Comparison of ENCODE assay signal across 25 cellular contexts in the genomic region with DNA sequence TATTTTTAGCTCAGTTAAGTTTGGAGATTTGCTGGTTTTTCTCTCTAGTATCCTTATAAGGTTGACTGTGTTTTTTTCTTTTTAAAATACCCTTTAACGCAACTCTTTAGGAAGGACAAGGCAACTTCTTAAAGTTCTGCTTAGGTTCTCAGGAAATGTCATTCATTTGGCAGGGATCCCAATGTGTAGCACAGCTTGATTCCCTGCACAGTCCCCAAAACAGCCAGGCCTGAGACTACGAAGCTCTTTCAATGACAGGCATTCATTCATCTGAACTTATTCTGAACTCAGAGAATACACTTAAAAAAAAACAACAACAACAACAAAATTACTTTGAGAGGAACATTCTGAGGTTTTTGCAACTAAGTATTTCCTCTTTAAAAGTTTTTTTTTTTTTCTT.
DNase-seq lines count a peak whose midpoint lies in the region; ATAC-seq and TF ChIP-seq lines count a peak whose summit lies in the region.
"Had no signal": no experiment of that assay in that cellular context is flagged by ENCODE, and none has a peak within 500 bp of the region (broad histone marks: within the 10 kb centered on the region; RNA-seq: fewer than 3 reads in every experiment).

No MANE protein-coding gene starts in this region.

- H3K4me3 Mint-ChIP-seq in neural progenitor cell: no peak overlapping the region
- H3K4me3 Mint-ChIP-seq in CD8-positive, alpha-beta T cell: no peak overlapping the region
- H3K4me3 Mint-ChIP-seq: activated CD4-positive, alpha-beta T cell treated with anti-CD3 and anti-CD28 coated beads, Interleukin-2, amount 10 ng/mL, durations not matched to agents 24 days and 14 days; activated T-cell treated with anti-CD3 and anti-CD28 coated beads, Interleukin-2, amount 50 U/mL, for 72 hours had no signal

- H3K27me3 Mint-ChIP-seq in neural progenitor cell (ENCODE audit: insufficient read depth, low read depth): peaks cover 3% of the 10 kb centered on the region
- no peaks in the 10 kb centered on the region for H3K27me3 Mint-ChIP-seq in CD8-positive, alpha-beta T cell (ENCODE audit: low read depth)
- H3K27me3 Mint-ChIP-seq: activated CD4-positive, alpha-beta T cell treated with anti-CD3 and anti-CD28 coated beads, Interleukin-2, amount 10 ng/mL, durations not matched to agents 24 days and 14 days had no signal

- H3K27ac Mint-ChIP-seq in neural progenitor cell: no peak overlapping the region
- no peak overlapping the region for H3K27ac Mint-ChIP-seq in CD8-positive, alpha-beta T cell
- H3K27ac Mint-ChIP-seq: activated CD4-positive, alpha-beta T cell treated with anti-CD3 and anti-CD28 coated beads, Interleukin-2, amount 10 ng/mL, durations not matched to agents 24 days and 14 days; activated T-cell treated with anti-CD3 and anti-CD28 coated beads, Interleukin-2, amount 50 U/mL, for 72 hours had no signal

- no peaks in the 10 kb centered on the region for H3K27me3 ChIP-seq in neural progenitor cell
- no peaks in the 10 kb centered on the region for H3K27me3 ChIP-seq in CD8-positive, alpha-beta T cell (ENCODE audit: insufficient read depth, low read length)
- H3K27me3 ChIP-seq: BLaER1, heart right ventricle, upper lobe of right lung had no signal

- no peaks in the 10 kb centered on the region for H3K36me3 Mint-ChIP-seq in neural progenitor cell
- H3K36me3 Mint-ChIP-seq in CD8-positive, alpha-beta T cell: no peaks in the 10 kb centered on the region

- peaks cover 7% of the 10 kb centered on the region for H3K9me3 Mint-ChIP-seq in neural progenitor cell
- H3K9me3 Mint-ChIP-seq in CD8-positive, alpha-beta T cell: peaks cover 12% of the 10 kb centered on the region
- H3K9me3 Mint-ChIP-seq: activated CD4-positive, alpha-beta T cell treated with anti-CD3 and anti-CD28 coated beads, Interleukin-2, amount 10 ng/mL, durations not matched to agents 24 days and 14 days had no signal

- peak overlapping the region; percentile 60 for H3K4me2 ChIP-seq in neural progenitor cell
- H3K4me2 ChIP-seq: BLaER1 had no signal

- DNase-seq in Ammon's horn (ENCODE audit: low spot score) (peak; percentile 74), OCI-M1 (lab: John Stamatoyannopoulos, UW) (peak; percentile 20), cerebellum (ENCODE audit: low spot score) (peak; percentile 7), neural progenitor cell (ENCODE audit: low spot score) (peak; percentile 66), NCI-H1092 (lab: John Stamatoyannopoulos, UW) (no peak), NOMO-1 treated with dmso at 0.1 percent for 144 hours (lab: John Stamatoyannopoulos, UW; ENCODE audit: unreplicated experiment) (no peak)
- no peak for DNase-seq in CD8-positive, alpha-beta T cell
- DNase-seq in activated naive CD4-positive, alpha-beta T cell (lab: John Stamatoyannopoulos, UW): no peak
- DNase-seq: activated CD4-positive, alpha-beta T cell treated with anti-CD3 and anti-CD28 coated beads, Interleukin-2, amount 10 ng/mL, durations not matched to agents 24 days and 14 days; activated naive CD4-positive, alpha-beta T cell treated with anti-CD3 and anti-CD28 coated beads, Interleukin-2, amount 50 U/mL, for 16 hours; activated T-cell treated with anti-CD3 and anti-CD28 coated beads, Interleukin-2, amount 50 U/mL, for 72 hours; central memory CD4-positive, alpha-beta T cell; DND-41; effector CD4-positive, alpha-beta T cell; heart right ventricle; left colon; mesenchymal stem cell; NCI-H1105 treated with DMSO at 0.1 percent for 48 hours; NCI-H510A; NK-92 treated with Interleukin-12 subunit alpha and Interleukin-12 subunit beta, amount 100 ng/mL, for 24 hours; upper lobe of right lung had no signal

- CTCF ChIA-PET in CD8-positive, alpha-beta T cell (lab: Charles Lee): no interaction called here

- intact Hi-C loops in CD8-positive, alpha-beta T cell (cut with DNase I, micrococcal nuclease): no loop called here

- no peaks in the 10 kb centered on the region for H3K36me3 ChIP-seq in neural progenitor cell
- H3K36me3 ChIP-seq in CD8-positive, alpha-beta T cell (ENCODE audit: insufficient read depth, low read length): no peaks in the 10 kb centered on the region
- H3K36me3 ChIP-seq: BLaER1, heart right ventricle, upper lobe of right lung had no signal

- POLR2A ChIA-PET in CD8-positive, alpha-beta T cell (lab: Charles Lee): no interaction called here

- peaks cover 6% of the 10 kb centered on the region for H3F3A ChIP-seq in neural progenitor cell (ENCODE audit: low read depth)

- no peak overlapping the region for H2AFZ ChIP-seq in neural progenitor cell (replicated peaks)

- peak overlapping the region; percentile 14 for H3K4me3 ChIP-seq in neural progenitor cell
- H3K4me3 ChIP-seq in CD8-positive, alpha-beta T cell (ENCODE audit: low read depth, low read length): no peak overlapping the region
- H3K4me3 ChIP-seq: BLaER1, GM12878, heart right ventricle, upper lobe of right lung had no signal

- H3K4me1 ChIP-seq in neural progenitor cell: peaks cover 14% of the 10 kb centered on the region
- H3K4me1 ChIP-seq in CD8-positive, alpha-beta T cell (ENCODE audit: insufficient read depth, low read length): no peaks in the 10 kb centered on the region
- H3K4me1 ChIP-seq: BLaER1, heart right ventricle, upper lobe of right lung had no signal

- H3K9ac ChIP-seq in neural progenitor cell: no peak overlapping the region
- H3K9ac ChIP-seq: BLaER1 had no signal

- no peak for ATAC-seq in CD8-positive, alpha-beta T cell
- ATAC-seq: activated T-cell treated with anti-CD3 and anti-CD28 coated beads, Interleukin-2, amount 50 U/mL, for 72 hours; GM12878; heart right ventricle; left colon; upper lobe of right lung had no signal

- no peak for TF ChIP-seq CTCF in neural progenitor cell (IDR thresholded peaks at IDR 0.05)
- TF ChIP-seq CTCF in CD8-positive, alpha-beta T cell (IDR thresholded peaks at IDR 0.05): no peak

- no peaks in the 10 kb centered on the region for H3K9me3 ChIP-seq in neural progenitor cell (ENCODE audit: low read depth)
- H3K9me3 ChIP-seq in CD8-positive, alpha-beta T cell (ENCODE audit: low read length): no peaks in the 10 kb centered on the region
- H3K9me3 ChIP-seq: BLaER1, upper lobe of right lung had no signal

- peaks cover 12% of the 10 kb centered on the region for H3K4me1 Mint-ChIP-seq in neural progenitor cell
- no peaks in the 10 kb centered on the region for H3K4me1 Mint-ChIP-seq in CD8-positive, alpha-beta T cell (ENCODE audit: low read depth)
- H3K4me1 Mint-ChIP-seq: activated CD4-positive, alpha-beta T cell treated with anti-CD3 and anti-CD28 coated beads, Interleukin-2, amount 10 ng/mL, durations not matched to agents 24 days and 14 days had no signal

- no peaks in the 10 kb centered on the region for H3K79me2 ChIP-seq in neural progenitor cell (ENCODE audit: low read depth)

- H4K20me1 ChIP-seq in neural progenitor cell (ENCODE audit: low read depth): no peaks in the 10 kb centered on the region
- H4K20me1 ChIP-seq: BLaER1 had no signal

- H3K27ac ChIP-seq in neural progenitor cell: peak overlapping the region; percentile 41
- H3K27ac ChIP-seq in CD8-positive, alpha-beta T cell (ENCODE audit: low read depth, low read length): no peak overlapping the region
- H3K27ac ChIP-seq: BLaER1, epithelial cell of prostate, heart right ventricle, upper lobe of right lung, VCaP had no signal

Comparison
In these comparisons a context has a peak if more than half of its experiments do, and no peak if none do; other contexts are left out.
1. DNase-seq: peak in Ammon's horn (single experiment), OCI-M1 (single experiment), cerebellum (single experiment) and neural progenitor cell (single experiment); none in NCI-H1092 (single experiment), CD8-positive, alpha-beta T cell (0 of 7), activated naive CD4-positive, alpha-beta T cell (0 of 4) and NOMO-1 treated with dmso at 0.1 percent for 144 hours (single experiment).